ENCODE assay signal across 8 cellular contexts in genomic region chr4:80989921-80990544, GRCh38. TPM values are rescaled to one million over a fixed set of nuclear protein-coding genes. Genes with fewer than 3 reads are reported as not detected.
DNase-seq lines count a peak whose midpoint lies in the region; ATAC-seq and TF ChIP-seq lines count a peak whose summit lies in the region.

No MANE protein-coding gene starts in this region.

- TF ChIP-seq CTCF in Caco-2 (IDR thresholded peaks at IDR 0.05; ENCODE audit: insufficient read depth in 1 of 2, low read depth in 1 of 2, low read length in 1 of 2, severe bottlenecking in 1 of 2, unreplicated experiment in 1 of 2) (peak; percentile 63 to 64), MCF 10A (IDR thresholded peaks at IDR 0.05; ENCODE audit: unreplicated experiment) (peak; percentile 66), transverse colon (IDR thresholded peaks at IDR 0.05) (peak; percentile 64 to 74 (median 70))

- CTCF ChIA-PET in Caco-2 (lab: Charles Lee) (interaction anchor here (1.0 kb wide), 1 partner anchor 50 kb away, joined by 3 read pairs; no protein-coding TSS in a partner anchor), MCF 10A (lab: Yijun Ruan, JAX) (interaction anchor here (0.6 to 3.8 kb wide), 30 partner anchors 9 to 1513 kb away, joined by 3 to 45 read pairs (median 3); partner anchors contain the start of gene BMP3)

- no peaks in the 10 kb centered on the region for H3K36me3 Mint-ChIP-seq in Caco-2 (ENCODE audit: insufficient read depth, unreplicated experiment)
- no peaks in the 10 kb centered on the region for H3K36me3 Mint-ChIP-seq in MCF 10A (ENCODE audit: insufficient read depth, unreplicated experiment)
- H3K36me3 Mint-ChIP-seq in T-helper 2 cell treated with Interferon-gamma antibody and Interleukin-4, amounts not matched to agents 5 μg/mL and 100 μg/mL, for 36 hours (ENCODE audit: low read depth) = no peaks in the 10 kb centered on the region

- H3K36me3 ChIP-seq in Caco-2 (ENCODE audit: control insufficient read depth, insufficient read depth, low read length) = no peaks in the 10 kb centered on the region
- no peaks in the 10 kb centered on the region for H3K36me3 ChIP-seq in transverse colon

- peak in 1 of 2 experiments; percentile 43 for DNase-seq in Caco-2
- peak; percentile 48 for DNase-seq in NCI-H748 (lab: John Stamatoyannopoulos, UW; ENCODE audit: unreplicated experiment)
- peak; percentile 70 for DNase-seq in MCF 10A (ENCODE audit: unreplicated experiment)
- peak; percentile 81 for DNase-seq in left kidney (ENCODE audit: low read depth, low spot score)
- DNase-seq in transverse colon = no peak
- no peak for DNase-seq in T-helper 2 cell treated with Interferon-gamma antibody and Interleukin-4, amounts not matched to agents 5 μg/mL and 100 μg/mL, for 36 hours (ENCODE audit: low spot score)

- H3K4me1 Mint-ChIP-seq in Caco-2 (ENCODE audit: low read depth, unreplicated experiment) (no peaks in the 10 kb centered on the region), MCF 10A (ENCODE audit: insufficient read depth, unreplicated experiment) (no peaks in the 10 kb centered on the region)
- H3K4me1 Mint-ChIP-seq in T-helper 2 cell treated with Interferon-gamma antibody and Interleukin-4, amounts not matched to agents 5 μg/mL and 100 μg/mL, for 36 hours (ENCODE audit: low read depth) = no peaks in the 10 kb centered on the region

- BruUV-seq in Caco-2 (replicated peaks; lab: Mats Ljungman, UMichigan) (no TSS peak), MCF 10A (replicated peaks; lab: Mats Ljungman, UMichigan) (no TSS peak)

- H3K27ac Mint-ChIP-seq in Caco-2 (ENCODE audit: unreplicated experiment) (no peak overlapping the region), MCF 10A (ENCODE audit: low read depth, unreplicated experiment) (no peak overlapping the region)
- no peak overlapping the region for H3K27ac Mint-ChIP-seq in T-helper 2 cell treated with Interferon-gamma antibody and Interleukin-4, amounts not matched to agents 5 μg/mL and 100 μg/mL, for 36 hours

- no peak for TF ChIP-seq EP300 in transverse colon (IDR thresholded peaks at IDR 0.05; ENCODE audit: low read depth)

- in situ Hi-C loops in transverse colon (cut with MboI; ENCODE audit: low pct_ligation_motif_present in 1 of 4, low pct_unique_long_range_greater_than_20kb in 1 of 4, low sequenced_read_pairs in 3 of 4) = loop anchor here in 2 of 4 donors (5.0 to 10.0 kb wide), 2 partner anchors 625 to 628 kb away; no protein-coding TSS in a partner anchor

- intact Hi-C loops in Caco-2 (cut with micrococcal nuclease; ENCODE audit: unreplicated experiment) (loop anchor here (1.0 to 10.0 kb wide), 3 partner anchors 375 to 628 kb away; no protein-coding TSS in a partner anchor), MCF 10A (cut with micrococcal nuclease) (loop anchor here (1.0 to 5.0 kb wide), 5 partner anchors 52 to 628 kb away; no protein-coding TSS in a partner anchor), transverse colon (cut with DNase I; ENCODE audit: low total_unique reads) (loop anchor here (10.0 kb wide), 1 partner anchor 625 kb away; no protein-coding TSS in a partner anchor)

- H3K27me3 ChIP-seq in Caco-2 (replicated peaks; ENCODE audit: control insufficient read depth, insufficient read depth, low read length) (no peaks in the 10 kb centered on the region), transverse colon (no peaks in the 10 kb centered on the region)

- no peak overlapping the region for H3K4me3 Mint-ChIP-seq in Caco-2 (ENCODE audit: unreplicated experiment)
- H3K4me3 Mint-ChIP-seq in MCF 10A (ENCODE audit: unreplicated experiment) = no peak overlapping the region
- no peak overlapping the region for H3K4me3 Mint-ChIP-seq in T-helper 2 cell treated with Interferon-gamma antibody and Interleukin-4, amounts not matched to agents 5 μg/mL and 100 μg/mL, for 36 hours

- H3K27me3 Mint-ChIP-seq in Caco-2 (ENCODE audit: insufficient read depth, unreplicated experiment) (peaks cover 9% of the 10 kb centered on the region), MCF 10A (ENCODE audit: insufficient read depth, unreplicated experiment) (no peaks in the 10 kb centered on the region)
- H3K27me3 Mint-ChIP-seq in T-helper 2 cell treated with Interferon-gamma antibody and Interleukin-4, amounts not matched to agents 5 μg/mL and 100 μg/mL, for 36 hours (ENCODE audit: low read depth) = peaks cover 4% of the 10 kb centered on the region

- POLR2A ChIA-PET in Caco-2 (lab: Charles Lee) = no interaction called here
- POLR2A ChIA-PET in MCF 10A (lab: Yijun Ruan, JAX) = interaction anchor here (1.0 to 1.1 kb wide), 2 partner anchors 624 to 627 kb away, joined by 4 to 6 read pairs; no protein-coding TSS in a partner anchor

- ATAC-seq in GM18868 (IDR thresholded peaks at IDR 0.05; ENCODE audit: unreplicated experiment) (peak; percentile 84), HG03378 (IDR thresholded peaks at IDR 0.05; ENCODE audit: unreplicated experiment) (peak; percentile 82)

- TF ChIP-seq POLR2A in transverse colon (IDR thresholded peaks at IDR 0.05) = no peak

- no peaks in the 10 kb centered on the region for H3K4me1 ChIP-seq in Caco-2
- no peaks in the 10 kb centered on the region for H3K4me1 ChIP-seq in transverse colon

- no peak overlapping the region for H3K27ac ChIP-seq in transverse colon

- WGBS in transverse colon (ENCODE audit: low coverage in 1 of 2), 2 donors = 4 to 8% methylated on average over 2 of the region's 2 CpGs

- H3K9me3 Mint-ChIP-seq in Caco-2 (ENCODE audit: unreplicated experiment) (no peaks in the 10 kb centered on the region), MCF 10A (ENCODE audit: unreplicated experiment) (peaks cover 7% of the 10 kb centered on the region)
- H3K9me3 Mint-ChIP-seq in T-helper 2 cell treated with Interferon-gamma antibody and Interleukin-4, amounts not matched to agents 5 μg/mL and 100 μg/mL, for 36 hours = no peaks in the 10 kb centered on the region

- H3K9me3 ChIP-seq in Caco-2 (no peaks in the 10 kb centered on the region), transverse colon (no peaks in the 10 kb centered on the region)

- H3K4me3 ChIP-seq in Caco-2 (ENCODE audit: low read depth, low read length) (no peak overlapping the region), transverse colon (no peak overlapping the region)

RNA-seq across cellular contexts. Expression of gene BMP3, which starts 40.5 kb away (rescaled TPM):
- total RNA-seq in Caco-2 (2022) = not detected in 2 replicates
- not detected in 2 replicates for total RNA-seq in MCF 10A (2022)
- 10 to 100 TPM in 3 of 4 donors, 1 to 10 TPM in 1; 4.0 to 78.8 (median 44.9) TPM for total RNA-seq in transverse colon

Comparison
In these comparisons a context has a peak if more than half of its experiments do, and no peak if none do; other contexts are left out.
1. DNase-seq: peak in NCI-H748 (single experiment), MCF 10A (single experiment) and left kidney (single experiment); none in transverse colon (single experiment) and T-helper 2 cell treated with Interferon-gamma antibody and Interleukin-4, amounts not matched to agents 5 μg/mL and 100 μg/mL, for 36 hours (single experiment).
2. Peak in every context shown above with its lines, with median percentiles within 50 percentile points of each other: CTCF ChIP-seq.